Comparison of ENCODE assay signal across 11 cellular contexts in genomic region chr1:231493421-231494185, GRCh38. TPM values are rescaled to one million over a fixed set of nuclear protein-coding genes. Genes with fewer than 3 reads are reported as not detected.
DNase-seq lines count a peak whose midpoint lies in the region; TF ChIP-seq lines count a peak whose summit lies in the region.
"Had no signal": no experiment of that assay in that cellular context is flagged by ENCODE, and none has a peak within 500 bp of the region (broad histone marks: within the 10 kb centered on the region; RNA-seq: fewer than 3 reads in every experiment).

No MANE protein-coding gene starts in this region.

- no peaks in the 10 kb centered on the region for H3K27me3 Mint-ChIP-seq in MCF 10A (ENCODE audit: insufficient read depth, unreplicated experiment)

- BruUV-seq in MCF 10A (replicated peaks; lab: Mats Ljungman, UMichigan), result no TSS peak

- 25 to 32% methylated on average over 6 of the region's 6 CpGs for whole genome bisulfite sequencing in testis, 2 donors

- TF ChIP-seq POLR2A in breast epithelium (IDR thresholded peaks at IDR 0.05), result no peak
- no peak for TF ChIP-seq POLR2A in NB4 (IDR thresholded peaks at IDR 0.05; ENCODE audit: extremely low read depth, insufficient read length)
- TF ChIP-seq POLR2A in testis (IDR thresholded peaks at IDR 0.05), result no peak

- intact Hi-C loops in MCF 10A (cut with micrococcal nuclease), result no loop called here
- intact Hi-C loops in breast epithelium (cut with DNase I; ENCODE audit: low total_unique reads), result no loop called here
- intact Hi-C loops in testis (cut with DNase I; ENCODE audit: low total_unique reads), result no loop called here

- H3K27me3 ChIP-seq in breast epithelium (no peaks in the 10 kb centered on the region), testis (no peaks in the 10 kb centered on the region)

- no peak overlapping the region for H3K27ac ChIP-seq in breast epithelium
- peak overlapping the region in 1 of 2 donors; percentile 59 for H3K27ac ChIP-seq in testis

- TF ChIP-seq CTCF in MCF 10A (IDR thresholded peaks at IDR 0.05; ENCODE audit: unreplicated experiment) (no peak), breast epithelium (IDR thresholded peaks at IDR 0.05) (no peak), NB4 (IDR thresholded peaks at IDR 0.05; ENCODE audit: low read depth, low read length) (no peak), testis (IDR thresholded peaks at IDR 0.05) (no peak)

- CTCF ChIA-PET in MCF 10A (lab: Yijun Ruan, JAX), result interaction anchor here (0.6 to 1.2 kb wide), 4 partner anchors 15 to 717 kb away, joined by 3 read pairs; no protein-coding TSS in a partner anchor

- H3K36me3 Mint-ChIP-seq in MCF 10A (ENCODE audit: insufficient read depth, unreplicated experiment), result no peaks in the 10 kb centered on the region

- H3K9me3 Mint-ChIP-seq in MCF 10A (ENCODE audit: unreplicated experiment), result peaks cover 9% of the 10 kb centered on the region

- no peak overlapping the region for H3K4me3 Mint-ChIP-seq in MCF 10A (ENCODE audit: unreplicated experiment)
- H3K4me3 Mint-ChIP-seq: dendritic cell treated with granulocyte-macrophage colony-stimulating factor and Interleukin-4, amounts not matched to agents 40 ng/mL and 50 ng/mL, for 4 days had no signal

- peak; percentile 42 for DNase-seq in MCF 10A (ENCODE audit: unreplicated experiment)
- DNase-seq in breast epithelium (ENCODE audit: low spot score in 2 of 2), result no peak
- DNase-seq in NB4 (ENCODE audit: low read depth), result peak; percentile 84
- peak; percentile 43 for DNase-seq in dermis blood vessel endothelial cell
- peak; percentile 52 for DNase-seq in testis
- no peak for DNase-seq in dedifferentiated amniotic fluid mesenchymal stem cell (ENCODE audit: extremely low spot score)
- DNase-seq in stimulated activated CD4-positive, alpha-beta T cell treated with anti-CD3 and anti-CD28 coated beads, Interleukin-2, amount 100 ng/mL, for 48 hours, result no peak
- DNase-seq in mucosa of gallbladder (ENCODE audit: low spot score), result no peak
- DNase-seq: activated gamma-delta T cell treated with Interleukin-2 at 50 U/mL for 16 hours, NCI-H2107 had no signal

- H3K4me1 Mint-ChIP-seq in MCF 10A (ENCODE audit: insufficient read depth, unreplicated experiment), result peaks cover 6% of the 10 kb centered on the region

- no peaks in the 10 kb centered on the region for H3K36me3 ChIP-seq in breast epithelium
- H3K36me3 ChIP-seq in testis (ENCODE audit: low read depth, missing control alignments), result no peaks in the 10 kb centered on the region

- no peaks in the 10 kb centered on the region for H3K4me1 ChIP-seq in breast epithelium
- H3K4me1 ChIP-seq in testis, result peaks cover 5% of the 10 kb centered on the region

- H3K9me3 ChIP-seq in breast epithelium, result peaks cover 3 to 6% of the 10 kb centered on the region in 2 donors
- no peaks in the 10 kb centered on the region for H3K9me3 ChIP-seq in testis

- peak overlapping the region; percentile 1 for H3K27ac Mint-ChIP-seq in MCF 10A (ENCODE audit: low read depth, unreplicated experiment)
- H3K27ac Mint-ChIP-seq: dendritic cell treated with granulocyte-macrophage colony-stimulating factor and Interleukin-4, amounts not matched to agents 40 ng/mL and 50 ng/mL, for 4 days had no signal

- no peak overlapping the region for H3K4me3 ChIP-seq in breast epithelium
- H3K4me3 ChIP-seq in NB4 (ENCODE audit: low read depth, low read length), result peak overlapping the region; percentile 6
- H3K4me3 ChIP-seq in testis, result no peak overlapping the region

- POLR2A ChIA-PET in MCF 10A (lab: Yijun Ruan, JAX), result interaction anchor here (0.6 kb wide), 1 partner anchor 52 kb away, joined by 3 read pairs; no protein-coding TSS in a partner anchor

RNA-seq across cellular contexts. Expression of gene TSNAX, which starts 34.9 kb away (rescaled TPM):
- total RNA-seq in MCF 10A (2022) (79.0 and 80.2 TPM in 2 replicates), breast epithelium (10 to 100 TPM; 26.9 to 35.6 (median 28.2) TPM), dermis blood vessel endothelial cell (38.0 and 42.4 TPM in 2 replicates), testis (10 to 100 TPM; 31.8 to 37.0 TPM), mucosa of gallbladder (31.7 TPM)
- polyA plus RNA-seq in testis (ENCODE audit: insufficient read depth, low read depth, low replicate concordance), result 38.6 TPM

Comparison
In these comparisons a context has a peak if more than half of its experiments do, and no peak if none do; other contexts are left out.
1. DNase-seq: peak in MCF 10A (single experiment), NB4 (single experiment), dermis blood vessel endothelial cell (single experiment) and testis (single experiment); none in breast epithelium (0 of 2), dedifferentiated amniotic fluid mesenchymal stem cell (single experiment), stimulated activated CD4-positive, alpha-beta T cell treated with anti-CD3 and anti-CD28 coated beads, Interleukin-2, amount 100 ng/mL, for 48 hours (0 of 2) and mucosa of gallbladder (single experiment).